10 cellular contexts compared by ENCODE assay signal in genomic region chr6:101268541-101268940, GRCh38.
"Had no signal": no experiment of that assay in that cellular context is flagged by ENCODE, and none has a peak within 500 bp of the region (broad histone marks: within the 10 kb centered on the region; RNA-seq: fewer than 3 reads in every experiment).

No MANE protein-coding gene starts in this region.

- H3K4me3 ChIP-seq: dorsolateral prefrontal cortex, left lung, spleen had no signal

- H3K36me3 ChIP-seq: left lung, spleen had no signal

- ATAC-seq: activated naive CD4-positive, alpha-beta T cell treated with anti-CD3 and anti-CD28 coated beads, Interleukin-2, amount 50 U/mL, for 72 hours; activated T-cell treated with anti-CD3 and anti-CD28 coated beads, Interleukin-2, amount 50 U/mL, for 72 hours; left lung; stimulated activated naive B cell treated with anti-CD40 and anti-IgM and Interleukin-4, amounts not matched to agents 10 μg/mL and 1 μg/mL and 100 μg/mL, for 72 hours had no signal

- H3K27me3 ChIP-seq: dorsolateral prefrontal cortex, left lung, spleen had no signal

- H3K4me1 ChIP-seq: left lung, spleen had no signal

- H3K27ac ChIP-seq: dorsolateral prefrontal cortex, epithelial cell of prostate, left lung, spleen had no signal

- DNase-seq: activated CD4-positive, alpha-beta T cell treated with anti-CD3 and anti-CD28 coated beads, Interleukin-2, amount 50 U/mL, for 4 hours; activated gamma-delta T cell; activated T-cell treated with anti-CD3 and anti-CD28 coated beads, Interleukin-2, amount 50 U/mL, for 72 hours; dorsolateral prefrontal cortex; left lung; occipital lobe; spleen; stimulated activated naive B cell treated with anti-CD40 and anti-IgM and Interleukin-4, amounts not matched to agents 10 μg/mL and 1 μg/mL and 100 μg/mL, for 72 hours had no signal
